In genomic region chr1:184792450-184792969, GRCh38 we compare ENCODE assay signal across 8 cellular contexts. TPM values are rescaled to one million over a fixed set of nuclear protein-coding genes. Genes with fewer than 3 reads are reported as not detected.
DNase-seq lines count a peak whose midpoint lies in the region; ATAC-seq and TF ChIP-seq lines count a peak whose summit lies in the region.

No MANE protein-coding gene starts in this region.

- no peak overlapping the region for H3K4me3 ChIP-seq in adrenal gland
- no peak overlapping the region for H3K4me3 ChIP-seq in hepatocyte
- H3K4me3 ChIP-seq in skeletal muscle tissue (ENCODE audit: low read length in 3 of 3), result peak overlapping the region; percentile 3 to 49 (median 28)

- H3K9me2 ChIP-seq in hepatocyte (replicated peaks; ENCODE audit: insufficient read depth), result no peaks in the 10 kb centered on the region

- no TSS peak for BruUV-seq in Calu3 (replicated peaks; lab: Mats Ljungman, UMichigan)

- H3K4me2 ChIP-seq in hepatocyte, result peak overlapping the region; percentile 28

- TF ChIP-seq CTCF in Calu3 (IDR thresholded peaks at IDR 0.05; ENCODE audit: unreplicated experiment) (no peak), adrenal gland (IDR thresholded peaks at IDR 0.05) (no peak), hepatocyte (IDR thresholded peaks at IDR 0.05; ENCODE audit: poor library complexity) (no peak)

- H3K9ac ChIP-seq in skeletal muscle tissue (ENCODE audit: low read depth in 1 of 3, low read length in 3 of 3), result peak overlapping the region; percentile 57 to 60 (median 58)

- no peaks in the 10 kb centered on the region for H3K36me3 Mint-ChIP-seq in Calu3 (ENCODE audit: insufficient read depth, unreplicated experiment)

- no peaks in the 10 kb centered on the region for H3K27me3 Mint-ChIP-seq in Calu3 (ENCODE audit: unreplicated experiment)

- TF ChIP-seq POLR2A in adrenal gland (IDR thresholded peaks at IDR 0.05), result peak in 1 of 2 donors; percentile 33

- H3K36me3 ChIP-seq in adrenal gland (replicated peaks in 1 of 2) (no peaks in the 10 kb centered on the region), hepatocyte (replicated peaks; ENCODE audit: insufficient read depth, low read depth) (no peaks in the 10 kb centered on the region), skeletal muscle tissue (ENCODE audit: control insufficient read depth in 3 of 3, insufficient read depth in 3 of 3, low read length in 3 of 3) (peaks cover 0 to 9% (median 8%) of the 10 kb centered on the region in 3 donors)

- 0 to 17% (median 10%) methylated on average over 3 to 5 of the region's 5 CpGs for WGBS in adrenal gland, 4 donors
- WGBS in hepatocyte (ENCODE audit: low lambda C conversion rate, missing lambda C conversion rate), result 40% methylated on average over 5 of the region's 5 CpGs

- no peaks in the 10 kb centered on the region for H4K20me1 ChIP-seq in hepatocyte (ENCODE audit: insufficient read depth, poor library complexity, severe bottlenecking)

- H3K9me3 Mint-ChIP-seq in Calu3 (ENCODE audit: low read depth, unreplicated experiment), result no peaks in the 10 kb centered on the region

- H2AFZ ChIP-seq in hepatocyte, result no peak overlapping the region

- ATAC-seq in GM18909 (IDR thresholded peaks at IDR 0.05; ENCODE audit: poor library complexity, unreplicated experiment), result no peak

- H3K27ac ChIP-seq in adrenal gland, result peak overlapping the region; percentile 54 to 90 (median 73)
- peak overlapping the region; percentile 50 for H3K27ac ChIP-seq in hepatocyte
- H3K27ac ChIP-seq in skeletal muscle tissue (ENCODE audit: low read depth, low read length), result peak overlapping the region; percentile 80

- H3K9me3 ChIP-seq in adrenal gland (replicated peaks in 1 of 3), result no peaks in the 10 kb centered on the region
- H3K9me3 ChIP-seq in hepatocyte (ENCODE audit: low read depth), result no peaks in the 10 kb centered on the region
- no peaks in the 10 kb centered on the region for H3K9me3 ChIP-seq in skeletal muscle tissue (ENCODE audit: control insufficient read depth in 3 of 3, low read length in 3 of 3)

- CTCF ChIA-PET in Calu3 (lab: Charles Lee), result no interaction called here

- intact Hi-C loops in Calu3 (cut with micrococcal nuclease; ENCODE audit: unreplicated experiment) (loop anchor here (2.0 kb wide), 1 partner anchor 38 kb away; the partner anchor contains the start of gene EDEM3), adrenal gland (cut with DNase I) (no loop called here)

- H3K27me3 ChIP-seq in adrenal gland (no peaks in the 10 kb centered on the region), hepatocyte (no peaks in the 10 kb centered on the region), skeletal muscle tissue (ENCODE audit: control insufficient read depth in 3 of 3, insufficient read depth in 3 of 3, low read length in 3 of 3) (no peaks in the 10 kb centered on the region)

- peak overlapping the region; percentile 86 for H3K27ac Mint-ChIP-seq in Calu3 (ENCODE audit: unreplicated experiment)

- peaks cover 41% of the 10 kb centered on the region for H3K4me1 Mint-ChIP-seq in Calu3 (ENCODE audit: low read depth, unreplicated experiment)

- peak overlapping the region; percentile 38 for H3K4me3 Mint-ChIP-seq in Calu3 (ENCODE audit: low read depth, unreplicated experiment)

- peaks cover 22 to 30% of the 10 kb centered on the region in 2 donors for H3K4me1 ChIP-seq in adrenal gland (replicated peaks in 1 of 2)
- peaks cover 18% of the 10 kb centered on the region for H3K4me1 ChIP-seq in hepatocyte (ENCODE audit: insufficient read depth)
- peaks cover 10 to 15% (median 13%) of the 10 kb centered on the region in 3 donors for H3K4me1 ChIP-seq in skeletal muscle tissue (ENCODE audit: control insufficient read depth in 3 of 3, insufficient read depth in 3 of 3, low read length in 3 of 3)

- DNase-seq in Calu3 (peak; percentile 71), LoVo (ENCODE audit: low spot score) (peak; percentile 51), adrenal gland (peak; percentile 63 to 92 (median 87)), hepatocyte (ENCODE audit: low spot score) (peak; percentile 57), NCI-H524 (lab: John Stamatoyannopoulos, UW) (no peak), NCI-H128 (lab: John Stamatoyannopoulos, UW; ENCODE audit: unreplicated experiment) (no peak)

- no peaks in the 10 kb centered on the region for H3K79me2 ChIP-seq in hepatocyte

RNA-seq across cellular contexts. Expression of gene EDEM3, which starts 37.9 kb away (rescaled TPM):
- 41.9 and 44.5 TPM in 2 replicates for total RNA-seq in Calu3 (2022)
- 10 to 100 TPM; 23.6 to 61.2 (median 35.6) TPM for total RNA-seq in adrenal gland
- 10 to 100 TPM in 1 of 3 donors, 1 to 10 TPM in 2; 6.5 to 32.1 (median 7.7) TPM for polyA plus RNA-seq in adrenal gland
- 50.8 and 54.1 TPM in 2 replicates for total RNA-seq in hepatocyte
- 14.9 and 16.5 TPM in 2 replicates for polyA plus RNA-seq in hepatocyte
- total RNA-seq in skeletal muscle tissue, result 28.2 TPM

Comparison
In these comparisons a context has a peak if more than half of its experiments do, and no peak if none do; other contexts are left out.
1. DNase-seq: peak in Calu3 (single experiment), LoVo (single experiment), adrenal gland (7 of 7) and hepatocyte (single experiment); none in NCI-H524 (0 of 2) and NCI-H128 (single experiment).
2. H3K4me3 ChIP-seq: peak in skeletal muscle tissue (3 of 3); none in adrenal gland (0 of 4) and hepatocyte (single experiment).
3. Peak in every context shown above with its lines, with median percentiles within 50 percentile points of each other: H3K27ac ChIP-seq.